Comparison of ENCODE assay signal across 8 cellular contexts in genomic region chr11:3855808-3856491, GRCh38. TPM values are rescaled to one million over a fixed set of nuclear protein-coding genes. Genes with fewer than 3 reads are reported as not detected.
DNase-seq lines count a peak whose midpoint lies in the region; ATAC-seq and TF ChIP-seq lines count a peak whose summit lies in the region.

No MANE protein-coding gene starts in this region.

- TF ChIP-seq POLR2A in erythroblast (IDR thresholded peaks at IDR 0.05; ENCODE audit: low read length) = no peak

- peaks cover 32 to 53% of the 10 kb centered on the region in 2 donors for H3K4me1 ChIP-seq in muscle layer of duodenum (ENCODE audit: control insufficient read depth in 1 of 2, insufficient read depth in 2 of 2, low read length in 2 of 2)
- peaks cover 5% of the 10 kb centered on the region for H3K4me1 ChIP-seq in urinary bladder (ENCODE audit: insufficient read depth)

- in situ Hi-C loops in G401 (cut with HindIII; ENCODE audit: low sequenced_read_pairs) = no loop called here

- H3K27me3 Mint-ChIP-seq in activated CD8-positive, alpha-beta T cell treated with anti-CD3 and anti-CD28 coated beads, Interleukin-2, amount 10 ng/mL, durations not matched to agents 7 days and 5 days (ENCODE audit: low read depth) = no peaks in the 10 kb centered on the region

- peaks cover 28% of the 10 kb centered on the region for H3K36me3 Mint-ChIP-seq in activated CD8-positive, alpha-beta T cell treated with anti-CD3 and anti-CD28 coated beads, Interleukin-2, amount 10 ng/mL, durations not matched to agents 7 days and 5 days (ENCODE audit: low read depth)

- WGBS in urinary bladder = 3% methylated on average over 40 of the region's 40 CpGs

- POLR2A ChIA-PET in activated CD8-positive, alpha-beta T cell treated with anti-CD3 and anti-CD28 coated beads, Interleukin-2, amount 10 ng/mL, durations not matched to agents 7 days and 5 days (lab: Charles Lee) = interaction anchor here (0.9 to 13.5 kb wide), 26 partner anchors 8 to 236 kb away, joined by 3 to 234 read pairs (median 6); partner anchors contain the start of genes NUP98 and RHOG

- H3K27me3 ChIP-seq in muscle layer of duodenum (ENCODE audit: low read depth, low read length) = no peaks in the 10 kb centered on the region

- H3K4me3 ChIP-seq in muscle layer of duodenum (ENCODE audit: low read depth in 1 of 2, low read length in 2 of 2) (peak overlapping the region; percentile 90 to 92), urinary bladder (ENCODE audit: low read depth, low read length) (peak overlapping the region; percentile 87)

- H3K4me3 Mint-ChIP-seq in activated CD8-positive, alpha-beta T cell treated with anti-CD3 and anti-CD28 coated beads, Interleukin-2, amount 10 ng/mL, durations not matched to agents 7 days and 5 days = peak overlapping the region; percentile 84

- CTCF ChIA-PET in activated CD8-positive, alpha-beta T cell treated with anti-CD3 and anti-CD28 coated beads, Interleukin-2, amount 10 ng/mL, durations not matched to agents 7 days and 5 days (lab: Charles Lee) = interaction anchor here (0.7 to 19.5 kb wide), 37 partner anchors 11 to 225 kb away, joined by 3 to 630 read pairs (median 15); partner anchors contain the start of genes NUP98, PGAP2 and RHOG

- peaks cover 0 to 3% of the 10 kb centered on the region in 2 donors for H3K36me3 ChIP-seq in muscle layer of duodenum (ENCODE audit: control insufficient read depth in 1 of 2, insufficient read depth in 2 of 2, low read length in 2 of 2)
- no peaks in the 10 kb centered on the region for H3K36me3 ChIP-seq in urinary bladder (ENCODE audit: insufficient read depth)

- H3K9me3 Mint-ChIP-seq in activated CD8-positive, alpha-beta T cell treated with anti-CD3 and anti-CD28 coated beads, Interleukin-2, amount 10 ng/mL, durations not matched to agents 7 days and 5 days (ENCODE audit: insufficient read depth) = no peaks in the 10 kb centered on the region

- peak overlapping the region; percentile 93 for H3K27ac Mint-ChIP-seq in activated CD8-positive, alpha-beta T cell treated with anti-CD3 and anti-CD28 coated beads, Interleukin-2, amount 10 ng/mL, durations not matched to agents 7 days and 5 days

- H3K4me1 Mint-ChIP-seq in activated CD8-positive, alpha-beta T cell treated with anti-CD3 and anti-CD28 coated beads, Interleukin-2, amount 10 ng/mL, durations not matched to agents 7 days and 5 days (ENCODE audit: low read depth) = peaks cover 66% of the 10 kb centered on the region

- no peaks in the 10 kb centered on the region for H3K9me3 ChIP-seq in muscle layer of duodenum (ENCODE audit: control insufficient read depth in 1 of 2, low read length in 2 of 2)

- DNase-seq in G401 (ENCODE audit: low spot score) (peak; percentile 52), LHCN-M2 (ENCODE audit: low read depth) (peak; percentile 44), erythroblast (lab: John Stamatoyannopoulos, UW) (peak; percentile 72 to 73), NCI-H526 treated with DMSO at 0.1 percent for 48 hours (lab: John Stamatoyannopoulos, UW) (no peak)
- peak; percentile 75 for DNase-seq in activated CD8-positive, alpha-beta T cell treated with anti-CD3 and anti-CD28 coated beads, Interleukin-2, amount 10 ng/mL, durations not matched to agents 7 days and 5 days

- peak; percentile 13 for ATAC-seq in GM21786 (IDR thresholded peaks at IDR 0.05; ENCODE audit: unreplicated experiment)
- ATAC-seq in activated CD8-positive, alpha-beta T cell treated with anti-CD3 and anti-CD28 coated beads, Interleukin-2, amount 10 ng/mL, durations not matched to agents 7 days and 5 days = peak; percentile 8

- H3K27ac ChIP-seq in muscle layer of duodenum (ENCODE audit: low read length) (peak overlapping the region; percentile 65), urinary bladder (ENCODE audit: low read depth) (peak overlapping the region; percentile 78)

RNA-seq across cellular contexts. Expression of gene STIM1, which starts 0.5 kb away (rescaled TPM):
- total RNA-seq in G401 (2014; rRNA removed; shearing (Covaris generic)) = 15.4 and 28.2 TPM in 2 replicates
- total RNA-seq in LHCN-M2 (2014; rRNA removed) (23.3 and 25.0 TPM in 2 replicates), urinary bladder (41.8 TPM)
- polyA plus RNA-seq in LHCN-M2 (2012) = 23.7 TPM
- total RNA-seq in activated CD8-positive, alpha-beta T cell treated with anti-CD3 and anti-CD28 coated beads, Interleukin-2, amount 10 ng/mL, durations not matched to agents 7 days and 5 days = 100 to 1,000 TPM in 1 of 2 experiments, 10 to 100 TPM in 1; 97.3 to 104 TPM
- polyA plus RNA-seq in urinary bladder = 61.0 TPM

RNA-seq across cellular contexts. Expression of gene RHOG, which starts 15.2 kb away (rescaled TPM):
- 8.3 and 12.0 TPM in 2 replicates for total RNA-seq in G401 (2014; rRNA removed; shearing (Covaris generic))
- total RNA-seq in LHCN-M2 (2014; rRNA removed) (36.5 and 38.3 TPM in 2 replicates), urinary bladder (4.9 TPM)
- 84.8 TPM for polyA plus RNA-seq in LHCN-M2 (2012)
- 100 to 1,000 TPM; 173 to 191 TPM for total RNA-seq in activated CD8-positive, alpha-beta T cell treated with anti-CD3 and anti-CD28 coated beads, Interleukin-2, amount 10 ng/mL, durations not matched to agents 7 days and 5 days
- polyA plus RNA-seq in urinary bladder = 85.0 TPM

RNA-seq across cellular contexts. Expression of gene PGAP2, which starts 47.6 kb away (rescaled TPM):
- 11.9 and 15.1 TPM in 2 replicates for total RNA-seq in G401 (2014; rRNA removed; shearing (Covaris generic))
- total RNA-seq in LHCN-M2 (2014; rRNA removed) (13.7 and 18.5 TPM in 2 replicates), urinary bladder (12.7 TPM)
- 16.0 TPM for polyA plus RNA-seq in LHCN-M2 (2012)
- total RNA-seq in activated CD8-positive, alpha-beta T cell treated with anti-CD3 and anti-CD28 coated beads, Interleukin-2, amount 10 ng/mL, durations not matched to agents 7 days and 5 days = 10 to 100 TPM; 23.8 to 25.7 TPM
- polyA plus RNA-seq in urinary bladder = 15.3 TPM

RNA-seq across cellular contexts. Expression of gene NUP98, which starts 58.6 kb away (rescaled TPM):
- total RNA-seq in G401 (2014; rRNA removed; shearing (Covaris generic)) = 115 and 150 TPM in 2 replicates
- total RNA-seq in LHCN-M2 (2014; rRNA removed) (121 and 126 TPM in 2 replicates), urinary bladder (105 TPM)
- polyA plus RNA-seq in LHCN-M2 (2012) = 35.4 TPM
- 100 to 1,000 TPM; 106 to 108 TPM for total RNA-seq in activated CD8-positive, alpha-beta T cell treated with anti-CD3 and anti-CD28 coated beads, Interleukin-2, amount 10 ng/mL, durations not matched to agents 7 days and 5 days
- 41.8 TPM for polyA plus RNA-seq in urinary bladder
